ENCODE assay signal across 8 cellular contexts in genomic region chr11:118152020-118152551, GRCh38. TPM values are rescaled to one million over a fixed set of nuclear protein-coding genes. Genes with fewer than 3 reads are reported as not detected.
DNase-seq lines count a peak whose midpoint lies in the region; ATAC-seq and TF ChIP-seq lines count a peak whose summit lies in the region.
"Had no signal": no experiment of that assay in that cellular context is flagged by ENCODE, and none has a peak within 500 bp of the region (broad histone marks: within the 10 kb centered on the region; RNA-seq: fewer than 3 reads in every experiment).

No MANE protein-coding gene starts in this region.

- H3K9me3 Mint-ChIP-seq in activated CD4-positive, alpha-beta memory T cell treated with anti-CD3 and anti-CD28 coated beads for 36 hours = no peaks in the 10 kb centered on the region

- POLR2A ChIA-PET in activated CD4-positive, alpha-beta memory T cell treated with anti-CD3 and anti-CD28 coated beads for 36 hours (lab: Charles Lee) = interaction anchor here (0.6 kb wide), 1 partner anchor 1324 kb away, joined by 3 read pairs; no protein-coding TSS in a partner anchor

- H3K27me3 ChIP-seq in left ventricle myocardium inferior (ENCODE audit: low read depth) (peaks cover 60% of the 10 kb centered on the region), skeletal muscle satellite cell (ENCODE audit: control insufficient read depth, insufficient read depth, low read length) (peaks cover 98% of the 10 kb centered on the region)

- H3K27ac ChIP-seq in left ventricle myocardium inferior (replicated peaks) = peak overlapping the region; percentile 71

- peak overlapping the region; percentile 86 for H3K4me2 ChIP-seq in skeletal muscle satellite cell (ENCODE audit: low read length)

- peak overlapping the region; percentile 34 for H3K4me3 Mint-ChIP-seq in activated CD4-positive, alpha-beta memory T cell treated with anti-CD3 and anti-CD28 coated beads for 36 hours

- DNase-seq in HFF-Myc (ENCODE audit: extremely low read depth, low read depth) (no peak), left ventricle myocardium inferior (no peak), NCI-H187 (lab: John Stamatoyannopoulos, UW) (no peak)
- no peak for DNase-seq in activated CD4-positive, alpha-beta memory T cell treated with anti-CD3 and anti-CD28 coated beads for 36 hours
- DNase-seq: NCI-H524 treated with DMSO at 0.1 percent for 48 hours had no signal

- no peak overlapping the region for H3K27ac Mint-ChIP-seq in activated CD4-positive, alpha-beta memory T cell treated with anti-CD3 and anti-CD28 coated beads for 36 hours

- no peaks in the 10 kb centered on the region for H3K9me3 ChIP-seq in left ventricle myocardium inferior (replicated peaks)
- H3K9me3 ChIP-seq in skeletal muscle satellite cell (replicated peaks; ENCODE audit: low read length) = no peaks in the 10 kb centered on the region

- H3K4me3 ChIP-seq in HFF-Myc (replicated peaks; ENCODE audit: low read depth, low read length) = peak overlapping the region; percentile 53
- peak overlapping the region; percentile 75 for H3K4me3 ChIP-seq in left ventricle myocardium inferior
- H3K4me3 ChIP-seq in skeletal muscle satellite cell (ENCODE audit: low read length) = no peak overlapping the region

- no peaks in the 10 kb centered on the region for H3K36me3 ChIP-seq in left ventricle myocardium inferior
- H3K36me3 ChIP-seq in skeletal muscle satellite cell (ENCODE audit: insufficient read depth, low read length) = no peaks in the 10 kb centered on the region

- intact Hi-C loops in activated CD4-positive, alpha-beta memory T cell treated with anti-CD3 and anti-CD28 coated beads for 36 hours (cut with micrococcal nuclease) = no loop called here
- intact Hi-C loops in left ventricle myocardium inferior (cut with micrococcal nuclease) = no loop called here

- no peak overlapping the region for H3K9ac ChIP-seq in skeletal muscle satellite cell (ENCODE audit: low read depth, low read length)

- CTCF ChIA-PET in activated CD4-positive, alpha-beta memory T cell treated with anti-CD3 and anti-CD28 coated beads for 36 hours (lab: Charles Lee) = interaction anchor here (0.8 to 2.3 kb wide), 4 partner anchors 8 to 139 kb away, joined by 3 to 9 read pairs (median 3); no protein-coding TSS in a partner anchor

- H3K36me3 Mint-ChIP-seq in activated CD4-positive, alpha-beta memory T cell treated with anti-CD3 and anti-CD28 coated beads for 36 hours = no peaks in the 10 kb centered on the region

- H3K4me1 ChIP-seq in left ventricle myocardium inferior = peaks cover 44% of the 10 kb centered on the region
- H3K4me1 ChIP-seq in skeletal muscle satellite cell (ENCODE audit: control insufficient read depth, insufficient read depth, low read length) = peaks cover 3% of the 10 kb centered on the region

- TF ChIP-seq CTCF in HFF-Myc (IDR thresholded peaks at IDR 0.05; ENCODE audit: low read depth, low read length, missing control alignments) = no peak
- TF ChIP-seq CTCF in left ventricle myocardium inferior (IDR thresholded peaks at IDR 0.05; ENCODE audit: borderline replicate concordance) = no peak

- peaks cover 49% of the 10 kb centered on the region for H3K27me3 Mint-ChIP-seq in activated CD4-positive, alpha-beta memory T cell treated with anti-CD3 and anti-CD28 coated beads for 36 hours

- H3K4me1 Mint-ChIP-seq in activated CD4-positive, alpha-beta memory T cell treated with anti-CD3 and anti-CD28 coated beads for 36 hours (ENCODE audit: low read depth) = peaks cover 13% of the 10 kb centered on the region

- ATAC-seq in HG02840 (IDR thresholded peaks at IDR 0.05; ENCODE audit: low FRiP score, unreplicated experiment) (no peak), GM21825 (IDR thresholded peaks at IDR 0.05; ENCODE audit: unreplicated experiment) (no peak)

RNA-seq across cellular contexts. Expression of gene SCN4B, which starts 0.5 kb away (rescaled TPM):
- total RNA-seq in activated CD4-positive, alpha-beta memory T cell treated with anti-CD3 and anti-CD28 coated beads for 36 hours = under 1 TPM; 0.22 to 0.36 TPM
- 12.9 TPM for total RNA-seq in left ventricle myocardium inferior
- not detected in 2 replicates for total RNA-seq in skeletal muscle satellite cell (2012; rRNA removed)

RNA-seq across cellular contexts. Expression of gene SCN2B, which starts 24.4 kb away (rescaled TPM):
- total RNA-seq in activated CD4-positive, alpha-beta memory T cell treated with anti-CD3 and anti-CD28 coated beads for 36 hours = not detected
- total RNA-seq in left ventricle myocardium inferior = 24.9 TPM
- total RNA-seq in skeletal muscle satellite cell (2012; rRNA removed) = not detected in 2 replicates

Comparison
In these comparisons a context has a peak if more than half of its experiments do, and no peak if none do; other contexts are left out.
1. RNA of gene SCN4B, which starts 0.5 kb away (total RNA-seq): 12.9 TPM in left ventricle myocardium inferior (single experiment); 0.22 to 0.36 TPM in activated CD4-positive, alpha-beta memory T cell treated with anti-CD3 and anti-CD28 coated beads for 36 hours; every median in the first group is over 10 times any median in the second.
2. RNA of gene SCN2B, which starts 24.4 kb away (total RNA-seq): 24.9 TPM in left ventricle myocardium inferior (single experiment); not detected in activated CD4-positive, alpha-beta memory T cell treated with anti-CD3 and anti-CD28 coated beads for 36 hours; every median in the first group is over 10 times any median in the second.